ENCODE assay signal across 1 cellular context in genomic region chr9:15578719-15579118, GRCh38.
TF ChIP-seq lines count a peak whose summit lies in the region.

No MANE protein-coding gene starts in this region.

TF ChIP-seq in IMR-90, 13 proteins besides CTCF, POLR2A, EP300 and RAD21:
- peak; percentile 54; the same call in 1 of the 2 replicates for TF ChIP-seq RFX5 (IDR thresholded peaks at IDR 0.05; ENCODE audit: low read depth, low read length)
- TF ChIP-seq, protein P1, sequence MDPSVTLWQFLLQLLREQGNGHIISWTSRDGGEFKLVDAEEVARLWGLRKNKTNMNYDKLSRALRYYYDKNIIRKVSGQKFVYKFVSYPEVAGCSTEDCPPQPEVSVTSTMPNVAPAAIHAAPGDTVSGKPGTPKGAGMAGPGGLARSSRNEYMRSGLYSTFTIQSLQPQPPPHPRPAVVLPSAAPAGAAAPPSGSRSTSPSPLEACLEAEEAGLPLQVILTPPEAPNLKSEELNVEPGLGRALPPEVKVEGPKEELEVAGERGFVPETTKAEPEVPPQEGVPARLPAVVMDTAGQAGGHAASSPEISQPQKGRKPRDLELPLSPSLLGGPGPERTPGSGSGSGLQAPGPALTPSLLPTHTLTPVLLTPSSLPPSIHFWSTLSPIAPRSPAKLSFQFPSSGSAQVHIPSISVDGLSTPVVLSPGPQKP (IDR thresholded peaks at IDR 0.05; ENCODE audit: borderline replicate concordance, low read depth, low read length) = no peak
